Comparison of ENCODE assay signal across 1 cellular context in the genomic region with DNA sequence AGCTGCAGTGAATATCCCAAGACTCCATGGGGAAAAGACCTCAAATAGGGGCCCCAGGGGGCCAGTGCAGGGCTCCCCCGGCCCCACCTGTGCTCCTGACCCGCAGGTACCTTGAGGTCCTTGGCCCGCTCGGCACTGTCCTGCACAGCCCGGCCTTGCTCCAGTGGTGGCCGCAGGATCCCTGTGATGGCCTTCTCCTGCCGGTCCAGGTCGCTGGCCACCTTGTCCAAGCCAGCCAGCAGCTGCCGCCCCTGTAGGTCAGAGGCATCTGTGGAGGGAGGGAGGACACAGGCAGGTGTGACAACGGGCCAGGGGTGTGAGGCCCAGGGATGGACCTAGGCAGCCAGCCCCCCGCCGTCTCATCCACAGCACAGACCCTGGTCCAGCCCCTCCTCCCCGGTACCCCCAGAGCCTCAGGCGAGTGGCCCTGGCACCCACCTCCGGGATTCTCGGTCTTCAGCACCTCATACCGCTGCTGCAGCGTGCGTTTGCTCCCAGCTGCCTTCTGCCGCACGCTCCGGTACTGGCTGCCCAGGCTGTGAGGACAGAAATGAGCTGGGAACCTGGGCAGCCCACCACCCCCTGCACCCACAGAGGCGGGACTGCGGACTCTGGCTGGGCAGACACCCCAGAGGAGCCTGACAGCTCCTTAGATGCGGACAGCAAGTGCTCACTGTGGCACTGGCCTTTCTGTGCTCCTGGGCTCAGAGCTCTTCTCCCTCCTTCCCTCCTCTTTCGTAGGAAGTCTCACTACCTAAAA.
TF ChIP-seq lines count a peak whose summit lies in the region.

No MANE protein-coding gene starts in this region.

TF ChIP-seq in SK-N-SH, 30 proteins besides CTCF, POLR2A, EP300 and RAD21 (continued from another document):
- TF ChIP-seq, protein P1, sequence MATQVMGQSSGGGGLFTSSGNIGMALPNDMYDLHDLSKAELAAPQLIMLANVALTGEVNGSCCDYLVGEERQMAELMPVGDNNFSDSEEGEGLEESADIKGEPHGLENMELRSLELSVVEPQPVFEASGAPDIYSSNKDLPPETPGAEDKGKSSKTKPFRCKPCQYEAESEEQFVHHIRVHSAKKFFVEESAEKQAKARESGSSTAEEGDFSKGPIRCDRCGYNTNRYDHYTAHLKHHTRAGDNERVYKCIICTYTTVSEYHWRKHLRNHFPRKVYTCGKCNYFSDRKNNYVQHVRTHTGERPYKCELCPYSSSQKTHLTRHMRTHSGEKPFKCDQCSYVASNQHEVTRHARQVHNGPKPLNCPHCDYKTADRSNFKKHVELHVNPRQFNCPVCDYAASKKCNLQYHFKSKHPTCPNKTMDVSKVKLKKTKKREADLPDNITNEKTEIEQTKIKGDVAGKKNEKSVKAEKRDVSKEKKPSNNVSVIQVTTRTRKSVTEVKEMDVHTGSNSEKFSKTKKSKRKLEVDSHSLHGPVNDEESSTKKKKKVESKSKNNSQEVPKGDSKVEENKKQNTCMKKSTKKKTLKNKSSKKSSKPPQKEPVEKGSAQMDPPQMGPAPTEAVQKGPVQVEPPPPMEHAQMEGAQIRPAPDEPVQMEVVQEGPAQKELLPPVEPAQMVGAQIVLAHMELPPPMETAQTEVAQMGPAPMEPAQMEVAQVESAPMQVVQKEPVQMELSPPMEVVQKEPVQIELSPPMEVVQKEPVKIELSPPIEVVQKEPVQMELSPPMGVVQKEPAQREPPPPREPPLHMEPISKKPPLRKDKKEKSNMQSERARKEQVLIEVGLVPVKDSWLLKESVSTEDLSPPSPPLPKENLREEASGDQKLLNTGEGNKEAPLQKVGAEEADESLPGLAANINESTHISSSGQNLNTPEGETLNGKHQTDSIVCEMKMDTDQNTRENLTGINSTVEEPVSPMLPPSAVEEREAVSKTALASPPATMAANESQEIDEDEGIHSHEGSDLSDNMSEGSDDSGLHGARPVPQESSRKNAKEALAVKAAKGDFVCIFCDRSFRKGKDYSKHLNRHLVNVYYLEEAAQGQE (IDR thresholded peaks at IDR 0.05; ENCODE audit: low read depth, low read length): no peak
- no peak for TF ChIP-seq FOSL2 (IDR thresholded peaks at IDR 0.05; ENCODE audit: borderline replicate concordance, low read depth)
- TF ChIP-seq, protein P2, sequence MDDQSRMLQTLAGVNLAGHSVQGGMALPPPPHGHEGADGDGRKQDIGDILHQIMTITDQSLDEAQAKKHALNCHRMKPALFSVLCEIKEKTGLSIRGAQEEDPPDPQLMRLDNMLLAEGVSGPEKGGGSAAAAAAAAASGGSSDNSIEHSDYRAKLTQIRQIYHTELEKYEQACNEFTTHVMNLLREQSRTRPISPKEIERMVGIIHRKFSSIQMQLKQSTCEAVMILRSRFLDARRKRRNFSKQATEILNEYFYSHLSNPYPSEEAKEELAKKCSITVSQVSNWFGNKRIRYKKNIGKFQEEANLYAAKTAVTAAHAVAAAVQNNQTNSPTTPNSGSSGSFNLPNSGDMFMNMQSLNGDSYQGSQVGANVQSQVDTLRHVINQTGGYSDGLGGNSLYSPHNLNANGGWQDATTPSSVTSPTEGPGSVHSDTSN (IDR thresholded peaks at IDR 0.05): no peak
- TF ChIP-seq SMC3 (IDR thresholded peaks at IDR 0.05; ENCODE audit: low read depth, low read length): no peak
- no peak for TF ChIP-seq EZH2phosphoT487 (IDR thresholded peaks at IDR 0.05; ENCODE audit: borderline replicate concordance, low read depth)
- TF ChIP-seq, protein P3, sequence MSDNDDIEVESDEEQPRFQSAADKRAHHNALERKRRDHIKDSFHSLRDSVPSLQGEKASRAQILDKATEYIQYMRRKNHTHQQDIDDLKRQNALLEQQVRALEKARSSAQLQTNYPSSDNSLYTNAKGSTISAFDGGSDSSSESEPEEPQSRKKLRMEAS (IDR thresholded peaks at IDR 0.05; ENCODE audit: low read depth): no peak
- TF ChIP-seq FOXJ3 (CRISPR knock-in tag; IDR thresholded peaks at IDR 0.05): no peak
